Comparison of ENCODE assay signal across 1 cellular context in the genomic region with DNA sequence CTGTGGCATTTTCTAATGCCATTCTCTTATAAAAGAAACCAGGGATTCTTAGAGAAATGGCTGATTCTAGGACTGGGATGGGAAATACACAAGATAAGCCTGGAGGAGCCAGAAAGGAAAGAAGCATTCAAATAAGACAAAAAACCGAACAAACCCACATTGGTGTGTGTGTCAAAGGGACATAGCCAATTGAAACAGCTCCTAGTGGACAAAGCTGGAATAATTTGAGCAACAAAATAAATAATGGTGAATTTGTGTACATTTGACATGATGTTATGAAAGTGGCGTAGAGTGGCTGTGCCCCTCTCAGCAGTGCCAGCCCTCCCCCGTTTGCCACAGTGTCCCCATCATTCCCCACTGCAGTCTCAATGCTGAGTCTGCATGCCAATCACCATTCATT.
TF ChIP-seq lines count a peak whose summit lies in the region.

No MANE protein-coding gene starts in this region.

TF ChIP-seq in liver, 16 proteins besides CTCF, POLR2A, EP300 and RAD21 (continued from another document):
- TF ChIP-seq, protein P1, sequence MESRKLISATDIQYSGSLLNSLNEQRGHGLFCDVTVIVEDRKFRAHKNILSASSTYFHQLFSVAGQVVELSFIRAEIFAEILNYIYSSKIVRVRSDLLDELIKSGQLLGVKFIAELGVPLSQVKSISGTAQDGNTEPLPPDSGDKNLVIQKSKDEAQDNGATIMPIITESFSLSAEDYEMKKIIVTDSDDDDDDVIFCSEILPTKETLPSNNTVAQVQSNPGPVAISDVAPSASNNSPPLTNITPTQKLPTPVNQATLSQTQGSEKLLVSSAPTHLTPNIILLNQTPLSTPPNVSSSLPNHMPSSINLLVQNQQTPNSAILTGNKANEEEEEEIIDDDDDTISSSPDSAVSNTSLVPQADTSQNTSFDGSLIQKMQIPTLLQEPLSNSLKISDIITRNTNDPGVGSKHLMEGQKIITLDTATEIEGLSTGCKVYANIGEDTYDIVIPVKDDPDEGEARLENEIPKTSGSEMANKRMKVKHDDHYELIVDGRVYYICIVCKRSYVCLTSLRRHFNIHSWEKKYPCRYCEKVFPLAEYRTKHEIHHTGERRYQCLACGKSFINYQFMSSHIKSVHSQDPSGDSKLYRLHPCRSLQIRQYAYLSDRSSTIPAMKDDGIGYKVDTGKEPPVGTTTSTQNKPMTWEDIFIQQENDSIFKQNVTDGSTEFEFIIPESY (IDR thresholded peaks at IDR 0.05), result no peak
- TF ChIP-seq, protein P2, sequence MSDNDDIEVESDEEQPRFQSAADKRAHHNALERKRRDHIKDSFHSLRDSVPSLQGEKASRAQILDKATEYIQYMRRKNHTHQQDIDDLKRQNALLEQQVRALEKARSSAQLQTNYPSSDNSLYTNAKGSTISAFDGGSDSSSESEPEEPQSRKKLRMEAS (IDR thresholded peaks at IDR 0.05), result no peak
- TF ChIP-seq, protein P3, sequence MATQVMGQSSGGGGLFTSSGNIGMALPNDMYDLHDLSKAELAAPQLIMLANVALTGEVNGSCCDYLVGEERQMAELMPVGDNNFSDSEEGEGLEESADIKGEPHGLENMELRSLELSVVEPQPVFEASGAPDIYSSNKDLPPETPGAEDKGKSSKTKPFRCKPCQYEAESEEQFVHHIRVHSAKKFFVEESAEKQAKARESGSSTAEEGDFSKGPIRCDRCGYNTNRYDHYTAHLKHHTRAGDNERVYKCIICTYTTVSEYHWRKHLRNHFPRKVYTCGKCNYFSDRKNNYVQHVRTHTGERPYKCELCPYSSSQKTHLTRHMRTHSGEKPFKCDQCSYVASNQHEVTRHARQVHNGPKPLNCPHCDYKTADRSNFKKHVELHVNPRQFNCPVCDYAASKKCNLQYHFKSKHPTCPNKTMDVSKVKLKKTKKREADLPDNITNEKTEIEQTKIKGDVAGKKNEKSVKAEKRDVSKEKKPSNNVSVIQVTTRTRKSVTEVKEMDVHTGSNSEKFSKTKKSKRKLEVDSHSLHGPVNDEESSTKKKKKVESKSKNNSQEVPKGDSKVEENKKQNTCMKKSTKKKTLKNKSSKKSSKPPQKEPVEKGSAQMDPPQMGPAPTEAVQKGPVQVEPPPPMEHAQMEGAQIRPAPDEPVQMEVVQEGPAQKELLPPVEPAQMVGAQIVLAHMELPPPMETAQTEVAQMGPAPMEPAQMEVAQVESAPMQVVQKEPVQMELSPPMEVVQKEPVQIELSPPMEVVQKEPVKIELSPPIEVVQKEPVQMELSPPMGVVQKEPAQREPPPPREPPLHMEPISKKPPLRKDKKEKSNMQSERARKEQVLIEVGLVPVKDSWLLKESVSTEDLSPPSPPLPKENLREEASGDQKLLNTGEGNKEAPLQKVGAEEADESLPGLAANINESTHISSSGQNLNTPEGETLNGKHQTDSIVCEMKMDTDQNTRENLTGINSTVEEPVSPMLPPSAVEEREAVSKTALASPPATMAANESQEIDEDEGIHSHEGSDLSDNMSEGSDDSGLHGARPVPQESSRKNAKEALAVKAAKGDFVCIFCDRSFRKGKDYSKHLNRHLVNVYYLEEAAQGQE (IDR thresholded peaks at IDR 0.05), result no peak
- TF ChIP-seq RXRA (IDR thresholded peaks at IDR 0.05) (no peak), NR2F2 (IDR thresholded peaks at IDR 0.05) (no peak), TAF1 (conservative IDR thresholded peaks at IDR 0.05) (no peak), EGR1 (IDR thresholded peaks at IDR 0.05; ENCODE audit: low read depth in 2 of 2) (no peak)
